In genomic region chr17:81831957-81832607, GRCh38 we compare ENCODE assay signal across 1 cellular context.
TF ChIP-seq lines count a peak whose summit lies in the region.

No MANE protein-coding gene starts in this region.

TF ChIP-seq in GM12878, 131 proteins besides CTCF, POLR2A, EP300 and RAD21:
- TF ChIP-seq IKZF1 (conservative IDR thresholded peaks at IDR 0.05), result 0 out of 2 replicates have a peak, but pooled peaks have one; percentile 30
- TF ChIP-seq MXI1 (IDR thresholded peaks at IDR 0.05; ENCODE audit: low read depth, low read length), result 0 out of 2 replicates have a peak, but pooled peaks have one; percentile 27
- TF ChIP-seq EED (IDR thresholded peaks at IDR 0.05; ENCODE audit: low read depth), result peak; percentile 26; the same call in 1 of the 2 replicates
- TF ChIP-seq CREB1 (IDR thresholded peaks at IDR 0.05; ENCODE audit: low read depth), result peak; percentile 65; the same call in 1 of the 2 replicates
- TF ChIP-seq MAX (IDR thresholded peaks at IDR 0.05; ENCODE audit: low read depth, low read length), result 0 out of 2 replicates have a peak, but pooled peaks have one; percentile 28
- 0 out of 2 replicates have a peak, but pooled peaks have one; percentile 70 for TF ChIP-seq NBN (IDR thresholded peaks at IDR 0.05)
- 0 out of 2 replicates have a peak, but pooled peaks have one; percentile 20 for TF ChIP-seq PKNOX1 (IDR thresholded peaks at IDR 0.05)
- peak; percentile 15 for TF ChIP-seq RUNX3 (IDR thresholded peaks at IDR 0.05; ENCODE audit: low read length)
- no peak for TF ChIP-seq ZBTB11 (CRISPR knock-in tag; IDR thresholded peaks at IDR 0.05)
- no peak for TF ChIP-seq KDM1A (IDR thresholded peaks at IDR 0.05; ENCODE audit: borderline replicate concordance)
- peak; percentile 91; the same call in 1 of the 2 replicates for TF ChIP-seq HDGF (IDR thresholded peaks at IDR 0.05)
- peak; percentile 6 for TF ChIP-seq USF1 (IDR thresholded peaks at IDR 0.05; ENCODE audit: borderline replicate concordance, extremely low read length, insufficient read depth, low read depth, low read length)
- TF ChIP-seq MLLT1 (IDR thresholded peaks at IDR 0.05), result 0 out of 2 replicates have a peak, but pooled peaks have one; percentile 30
- no peak for TF ChIP-seq IKZF2 (IDR thresholded peaks at IDR 0.05)
- TF ChIP-seq MYC (IDR thresholded peaks at IDR 0.05; ENCODE audit: insufficient read depth, insufficient read length, insufficient replicate concordance, low read length, severe bottlenecking), result peak; percentile 22
TF ChIP-seq in GM12878: peak in this region for 12.
